Comparison of ENCODE assay signal across 19 cellular contexts in the genomic region with DNA sequence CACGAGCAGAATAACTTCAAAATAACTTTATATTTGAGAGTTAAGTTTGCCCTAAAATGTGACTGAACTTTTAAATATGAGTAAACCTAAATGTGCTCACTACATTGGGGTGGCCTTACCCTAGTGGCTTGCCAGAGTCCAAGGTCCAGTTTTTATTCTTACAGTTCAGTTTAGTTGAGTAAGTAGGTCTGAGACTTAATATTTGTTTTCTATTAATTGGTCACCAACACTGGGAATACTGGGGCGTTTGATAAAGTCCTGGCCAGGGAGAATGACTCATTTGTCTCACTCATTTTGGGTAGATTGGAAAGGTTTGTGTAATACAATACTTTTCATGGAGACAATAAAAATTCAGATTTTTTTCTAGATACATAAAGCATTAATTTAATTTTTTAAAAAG.
DNase-seq lines count a peak whose midpoint lies in the region; ATAC-seq and TF ChIP-seq lines count a peak whose summit lies in the region.
"Had no signal": no experiment of that assay in that cellular context is flagged by ENCODE, and none has a peak within 500 bp of the region (broad histone marks: within the 10 kb centered on the region; RNA-seq: fewer than 3 reads in every experiment).

No MANE protein-coding gene starts in this region.

- CTCF ChIA-PET in SK-N-SH (lab: Yijun Ruan, JAX): interaction anchor here (1.0 to 1.4 kb wide), 3 partner anchors 9 to 15 kb away, joined by 3 to 6 read pairs (median 3); no protein-coding TSS in a partner anchor

- H3K4me3 Mint-ChIP-seq in immature natural killer cell: no peak overlapping the region
- H3K4me3 Mint-ChIP-seq in T-helper 17 cell: no peak overlapping the region
- H3K4me3 Mint-ChIP-seq: activated CD8-positive, alpha-beta T cell treated with anti-CD3 and anti-CD28 coated beads, Interleukin-2, amount 10 ng/mL, durations not matched to agents 7 days and 5 days; activated naive CD8-positive, alpha-beta T cell treated with anti-CD3 and anti-CD28 coated beads, Interleukin-2, amount 50 U/mL, for 24 hours; activated T-helper 1 cell treated with anti-CD3 and anti-CD28 coated beads, Interleukin-12 subunit alpha, Interleukin-12 subunit beta, Interleukin-2, Interleukin-4 antibody, amounts not matched to agents 30 ng/mL and 10 ng/mL and 1 ng/mL, durations not matched to agents 14 hours and 24 hours and 36 hours; CD14-positive monocyte had no signal

- H3K4me3 ChIP-seq in SK-N-SH (ENCODE audit: low read depth in 2 of 2, low read length in 1 of 2) (no peak overlapping the region), fibroblast of the aortic adventitia (ENCODE audit: low read depth, low read length) (no peak overlapping the region), tibial nerve (no peak overlapping the region)

- H3K36me3 ChIP-seq in SK-N-SH (replicated peaks in 1 of 2; ENCODE audit: control insufficient read depth in 1 of 2, insufficient read depth in 2 of 2, low read length in 1 of 2) (no peaks in the 10 kb centered on the region), tibial nerve (no peaks in the 10 kb centered on the region)
- H3K36me3 ChIP-seq: WERI-Rb-1 had no signal

- peak overlapping the region; percentile 56 to 74; a peak in 3 of 4 replicates for H3K27ac ChIP-seq in SK-N-SH (ENCODE audit: low read depth in 2 of 2, low read length in 1 of 2)
- peak overlapping the region in 3 of 4 donors; percentile 16 to 84 (median 50) for H3K27ac ChIP-seq in tibial nerve
- H3K27ac ChIP-seq: WERI-Rb-1 had no signal

- H3K9me3 ChIP-seq in SK-N-SH: no peaks in the 10 kb centered on the region
- no peaks in the 10 kb centered on the region for H3K9me3 ChIP-seq in tibial nerve
- H3K9me3 ChIP-seq in T-helper 17 cell (ENCODE audit: control insufficient read depth, low read length, poor library complexity, severe bottlenecking): no peaks in the 10 kb centered on the region

- H4K20me1 ChIP-seq in SK-N-SH (ENCODE audit: insufficient read depth): no peaks in the 10 kb centered on the region

- 53% methylated on average over 2 of the region's 2 CpGs for WGBS in SK-N-SH (ENCODE audit: low lambda C conversion rate)
- 38 to 54% methylated on average over 2 of the region's 2 CpGs for whole genome bisulfite sequencing in tibial nerve, 2 donors

- no peak for TF ChIP-seq POLR2A in tibial nerve (IDR thresholded peaks at IDR 0.05)

- ATAC-seq in T-helper 17 cell: no peak
- ATAC-seq: activated CD8-positive, alpha-beta T cell treated with anti-CD3 and anti-CD28 coated beads, Interleukin-2, amount 10 ng/mL, durations not matched to agents 7 days and 5 days; activated naive CD8-positive, alpha-beta T cell treated with anti-CD3 and anti-CD28 coated beads, Interleukin-2, amount 50 U/mL, for 24 hours had no signal

- H3K79me2 ChIP-seq in SK-N-SH (ENCODE audit: insufficient read depth): no peaks in the 10 kb centered on the region

- H3K27me3 ChIP-seq in SK-N-SH (ENCODE audit: insufficient read depth): no peaks in the 10 kb centered on the region
- H3K27me3 ChIP-seq in tibial nerve: no peaks in the 10 kb centered on the region

- H3K27me3 Mint-ChIP-seq in immature natural killer cell (ENCODE audit: low read depth in 3 of 3) (peaks cover 0 to 8% (median 4%) of the 10 kb centered on the region in 3 donors), T-helper 17 cell (peaks cover 27% of the 10 kb centered on the region)

- TF ChIP-seq EP300 in SK-N-SH (IDR thresholded peaks at IDR 0.05; ENCODE audit: borderline replicate concordance in 1 of 2, low read depth in 1 of 2, low read length in 1 of 2): 0 out of 4 replicates have a peak, but pooled peaks of 1 of the 2 experiments have one; percentile 7
- TF ChIP-seq EP300 in tibial nerve (IDR thresholded peaks at IDR 0.05): no peak

- no peaks in the 10 kb centered on the region for H3K9me2 ChIP-seq in SK-N-SH

- POLR2A ChIA-PET in SK-N-SH (lab: Yijun Ruan, JAX): no interaction called here

- H3K9me3 Mint-ChIP-seq in immature natural killer cell: no peaks in the 10 kb centered on the region
- H3K9me3 Mint-ChIP-seq: activated naive CD8-positive, alpha-beta T cell treated with anti-CD3 and anti-CD28 coated beads, Interleukin-2, amount 50 U/mL, for 24 hours; activated T-helper 1 cell treated with anti-CD3 and anti-CD28 coated beads, Interleukin-12 subunit alpha, Interleukin-12 subunit beta, Interleukin-2, Interleukin-4 antibody, amounts not matched to agents 30 ng/mL and 10 ng/mL and 1 ng/mL, durations not matched to agents 14 hours and 24 hours and 36 hours had no signal

- H3K9ac ChIP-seq in SK-N-SH: no peak overlapping the region

- 0 out of 2 replicates have a peak overlapping the region, but pooled peaks have one; percentile 27 for H3K4me2 ChIP-seq in SK-N-SH

- no peak for TF ChIP-seq RAD21 in SK-N-SH (IDR thresholded peaks at IDR 0.05; ENCODE audit: low read length)

- H3K4me1 Mint-ChIP-seq in immature natural killer cell (no peaks in the 10 kb centered on the region), T-helper 17 cell (no peaks in the 10 kb centered on the region)
- H3K4me1 Mint-ChIP-seq: activated naive CD8-positive, alpha-beta T cell treated with anti-CD3 and anti-CD28 coated beads, Interleukin-2, amount 50 U/mL, for 24 hours; CD14-positive monocyte had no signal

- H3K36me3 Mint-ChIP-seq in immature natural killer cell (no peaks in the 10 kb centered on the region), T-helper 17 cell (ENCODE audit: low read depth) (no peaks in the 10 kb centered on the region)
- H3K36me3 Mint-ChIP-seq: CD14-positive monocyte had no signal

- peaks cover 4% of the 10 kb centered on the region for H3F3A ChIP-seq in SK-N-SH (replicated peaks; ENCODE audit: insufficient read depth)

- no peak overlapping the region for H3K27ac Mint-ChIP-seq in immature natural killer cell
- H3K27ac Mint-ChIP-seq in T-helper 17 cell: no peak overlapping the region
- H3K27ac Mint-ChIP-seq: activated CD8-positive, alpha-beta T cell treated with anti-CD3 and anti-CD28 coated beads, Interleukin-2, amount 10 ng/mL, durations not matched to agents 7 days and 5 days; activated naive CD8-positive, alpha-beta T cell treated with anti-CD3 and anti-CD28 coated beads, Interleukin-2, amount 50 U/mL, for 24 hours; activated T-helper 1 cell treated with anti-CD3 and anti-CD28 coated beads, Interleukin-12 subunit alpha, Interleukin-12 subunit beta, Interleukin-2, Interleukin-4 antibody, amounts not matched to agents 30 ng/mL and 10 ng/mL and 1 ng/mL, durations not matched to agents 14 hours and 24 hours and 36 hours; CD14-positive monocyte had no signal

- DNase-seq in SK-N-SH (no peak), fibroblast of the aortic adventitia (ENCODE audit: low read depth) (peak; percentile 74), mucosa of gallbladder (ENCODE audit: low spot score) (peak; percentile 46), tibial nerve (ENCODE audit: low spot score in 2 of 2) (no peak), glomerular visceral epithelial cell (ENCODE audit: extremely low spot score) (no peak), pons (ENCODE audit: low spot score) (no peak), immature natural killer cell (no peak), T-helper 17 cell (no peak)
- DNase-seq: activated CD8-positive, alpha-beta T cell treated with anti-CD3 and anti-CD28 coated beads, Interleukin-2, amount 10 ng/mL, durations not matched to agents 7 days and 5 days; activated naive CD8-positive, alpha-beta T cell treated with anti-CD3 and anti-CD28 coated beads, Interleukin-2, amount 50 U/mL, for 24 hours; DMS79 treated with DMSO at 0.1 percent for 48 hours; kidney; NCI-H187; NCI-H69; stimulated activated CD4-positive, alpha-beta T cell treated with anti-CD3 and anti-CD28 coated beads, Interleukin-1b, Interleukin-23, amount 100 ng/mL, for 48 hours; SW 1271; WERI-Rb-1 had no signal

- H3K4me1 ChIP-seq in SK-N-SH (ENCODE audit: control insufficient read depth in 1 of 2, insufficient read depth in 2 of 2, low read depth in 1 of 2, low read length in 1 of 2) (peaks cover 16 to 17% of the 10 kb centered on the region in 2 experiments; a peak in 3 of 4 replicates), tibial nerve (peaks cover 0 to 42% (median 15%) of the 10 kb centered on the region in 4 donors)

- no peak for TF ChIP-seq CTCF in SK-N-SH (IDR thresholded peaks at IDR 0.05)
- TF ChIP-seq CTCF in fibroblast of the aortic adventitia (IDR thresholded peaks at IDR 0.05; ENCODE audit: insufficient read depth, low read length): no peak
- no peak for TF ChIP-seq CTCF in tibial nerve (IDR thresholded peaks at IDR 0.05)

- H2AFZ ChIP-seq in SK-N-SH (ENCODE audit: low read depth): no peak overlapping the region

TF ChIP-seq in SK-N-SH, 30 proteins besides CTCF, POLR2A, EP300 and RAD21:
- TF ChIP-seq, protein P1, sequence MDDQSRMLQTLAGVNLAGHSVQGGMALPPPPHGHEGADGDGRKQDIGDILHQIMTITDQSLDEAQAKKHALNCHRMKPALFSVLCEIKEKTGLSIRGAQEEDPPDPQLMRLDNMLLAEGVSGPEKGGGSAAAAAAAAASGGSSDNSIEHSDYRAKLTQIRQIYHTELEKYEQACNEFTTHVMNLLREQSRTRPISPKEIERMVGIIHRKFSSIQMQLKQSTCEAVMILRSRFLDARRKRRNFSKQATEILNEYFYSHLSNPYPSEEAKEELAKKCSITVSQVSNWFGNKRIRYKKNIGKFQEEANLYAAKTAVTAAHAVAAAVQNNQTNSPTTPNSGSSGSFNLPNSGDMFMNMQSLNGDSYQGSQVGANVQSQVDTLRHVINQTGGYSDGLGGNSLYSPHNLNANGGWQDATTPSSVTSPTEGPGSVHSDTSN (IDR thresholded peaks at IDR 0.05): 0 out of 2 replicates have a peak, but pooled peaks have one; percentile 21
- TF ChIP-seq FOSL2 (IDR thresholded peaks at IDR 0.05; ENCODE audit: borderline replicate concordance, low read depth) (peak; percentile 46; the same call in 1 of the 2 replicates), RFX5 (IDR thresholded peaks at IDR 0.05; ENCODE audit: low read length) (no peak), GABPA (IDR thresholded peaks at IDR 0.05; ENCODE audit: low read depth) (no peak), JUND (IDR thresholded peaks at IDR 0.05) (peak; percentile 39), TCF12 (IDR thresholded peaks at IDR 0.05) (peak; percentile 43)
TF ChIP-seq in SK-N-SH: peak in this region for 4.

Comparison
In these comparisons a context has a peak if more than half of its experiments do, and no peak if none do; other contexts are left out.
1. DNase-seq: peak in fibroblast of the aortic adventitia (single experiment) and mucosa of gallbladder (single experiment); none in SK-N-SH (single experiment), tibial nerve (0 of 2), glomerular visceral epithelial cell (single experiment), pons (single experiment), immature natural killer cell (0 of 3) and T-helper 17 cell (0 of 3).